ENCODE assay signal across 11 cellular contexts in the genomic region with DNA sequence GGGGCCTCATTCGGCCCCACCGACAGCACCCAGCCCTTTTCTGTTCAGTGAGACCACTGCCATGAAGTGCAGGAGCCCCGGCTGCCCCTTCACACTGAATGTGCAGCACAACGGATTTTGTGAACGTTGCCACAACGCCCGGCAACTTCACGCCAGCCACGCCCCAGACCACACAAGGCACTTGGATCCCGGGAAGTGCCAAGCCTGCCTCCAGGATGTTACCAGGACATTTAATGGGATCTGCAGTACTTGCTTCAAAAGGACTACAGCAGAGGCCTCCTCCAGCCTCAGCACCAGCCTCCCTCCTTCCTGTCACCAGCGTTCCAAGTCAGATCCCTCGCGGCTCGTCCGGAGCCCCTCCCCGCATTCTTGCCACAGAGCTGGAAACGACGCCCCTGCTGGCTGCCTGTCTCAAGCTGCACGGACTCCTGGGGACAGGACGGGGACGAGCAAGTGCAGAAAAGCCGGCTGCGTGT. TPM values are rescaled to one million over a fixed set of nuclear protein-coding genes. Genes with fewer than 3 reads are reported as not detected.
DNase-seq lines count a peak whose midpoint lies in the region; ATAC-seq lines count a peak whose summit lies in the region.
"Had no signal": no experiment of that assay in that cellular context is flagged by ENCODE, and none has a peak within 500 bp of the region (broad histone marks: within the 10 kb centered on the region; RNA-seq: fewer than 3 reads in every experiment).

No MANE protein-coding gene starts in this region.

- no peaks in the 10 kb centered on the region for H3K27me3 ChIP-seq in stomach smooth muscle (ENCODE audit: control insufficient read depth in 1 of 2, insufficient read depth in 2 of 2, low read length in 2 of 2)
- H3K27me3 ChIP-seq: body of pancreas, vagina had no signal

- H3K4me3 Mint-ChIP-seq in activated T-cell treated with anti-CD3 and anti-CD28 coated beads, Interleukin-2, amount 50 U/mL, for 4 hours: peak overlapping the region; percentile 54
- H3K4me3 Mint-ChIP-seq: B cell had no signal

- DNase-seq in activated T-cell treated with anti-CD3 and anti-CD28 coated beads, Interleukin-2, amount 50 U/mL, for 4 hours: no peak
- no peak for DNase-seq in activated T-cell treated with anti-CD3 and anti-CD28 coated beads, Interleukin-2, amount 50 U/mL, for 48 hours
- DNase-seq in astrocyte of the hippocampus (ENCODE audit: low read depth, low spot score) (peak; percentile 48), iPS-NIHi7 (ENCODE audit: extremely low spot score) (peak; percentile 81), AG08396 (ENCODE audit: low spot score) (no peak), HPDE6-E6E7 (ENCODE audit: extremely low spot score) (no peak)
- DNase-seq: body of pancreas had no signal

- H3K36me3 Mint-ChIP-seq in activated T-cell treated with anti-CD3 and anti-CD28 coated beads, Interleukin-2, amount 50 U/mL, for 4 hours (ENCODE audit: insufficient read depth): peaks cover 77% of the 10 kb centered on the region

- peak overlapping the region; percentile 37 for H3K27ac ChIP-seq in stomach smooth muscle (ENCODE audit: low read length)
- H3K27ac ChIP-seq: body of pancreas had no signal

- H3K4me1 Mint-ChIP-seq in activated T-cell treated with anti-CD3 and anti-CD28 coated beads, Interleukin-2, amount 50 U/mL, for 4 hours (ENCODE audit: low read depth): peaks cover 80% of the 10 kb centered on the region

- no peak for ATAC-seq in activated T-cell treated with anti-CD3 and anti-CD28 coated beads, Interleukin-2, amount 50 U/mL, for 4 hours
- ATAC-seq in HG02623 (IDR thresholded peaks at IDR 0.05; ENCODE audit: unreplicated experiment): no peak
- ATAC-seq: body of pancreas had no signal

- peaks cover 69 to 74% of the 10 kb centered on the region in 2 donors for H3K36me3 ChIP-seq in stomach smooth muscle (ENCODE audit: control insufficient read depth in 2 of 2, insufficient read depth in 2 of 2, low read length in 2 of 2)

- H3K4me1 ChIP-seq in stomach smooth muscle (ENCODE audit: control insufficient read depth, insufficient read depth, low read length): peaks cover 16% of the 10 kb centered on the region

- no peaks in the 10 kb centered on the region for H3K9me3 ChIP-seq in stomach smooth muscle (ENCODE audit: control insufficient read depth in 2 of 2, low read length in 2 of 2)
- H3K9me3 ChIP-seq: body of pancreas, vagina had no signal

- H3K9me3 Mint-ChIP-seq in activated T-cell treated with anti-CD3 and anti-CD28 coated beads, Interleukin-2, amount 50 U/mL, for 4 hours: no peaks in the 10 kb centered on the region

- no peak overlapping the region for H3K4me3 ChIP-seq in stomach smooth muscle (ENCODE audit: low read length in 2 of 2)
- H3K4me3 ChIP-seq: body of pancreas, vagina had no signal

- no peak overlapping the region for H3K9ac ChIP-seq in stomach smooth muscle (ENCODE audit: low read length in 2 of 2)

- H3K27me3 Mint-ChIP-seq in activated T-cell treated with anti-CD3 and anti-CD28 coated beads, Interleukin-2, amount 50 U/mL, for 4 hours (ENCODE audit: low read depth): no peaks in the 10 kb centered on the region
- H3K27me3 Mint-ChIP-seq: B cell had no signal

RNA-seq across cellular contexts. Expression of a gene that starts 11.8 kb away (rescaled TPM):
- total RNA-seq in activated T-cell treated with anti-CD3 and anti-CD28 coated beads, Interleukin-2, amount 50 U/mL, for 4 hours: 100 to 1,000 TPM; 254 to 441 (median 334) TPM

Comparison
In these comparisons a context has a peak if more than half of its experiments do, and no peak if none do; other contexts are left out.
1. DNase-seq: peak in astrocyte of the hippocampus (single experiment) and iPS-NIHi7 (single experiment); none in activated T-cell treated with anti-CD3 and anti-CD28 coated beads, Interleukin-2, amount 50 U/mL, for 4 hours (single experiment), activated T-cell treated with anti-CD3 and anti-CD28 coated beads, Interleukin-2, amount 50 U/mL, for 48 hours (0 of 2), AG08396 (single experiment) and HPDE6-E6E7 (single experiment).